Comparison of ENCODE assay signal across 19 cellular contexts in genomic region chr20:5215592-5216304, GRCh38.
DNase-seq lines count a peak whose midpoint lies in the region; ATAC-seq, FAIRE-seq and TF ChIP-seq lines count a peak whose summit lies in the region.
"Had no signal": no experiment of that assay in that cellular context is flagged by ENCODE, and none has a peak within 500 bp of the region (broad histone marks: within the 10 kb centered on the region; RNA-seq: fewer than 3 reads in every experiment).

No MANE protein-coding gene starts in this region.

- POLR2A ChIA-PET in WTC11 (lab: Charles Lee) (no interaction called here), Caco-2 (lab: Charles Lee) (no interaction called here)

- no peak overlapping the region for H3K9ac ChIP-seq in astrocyte (ENCODE audit: low read length)
- no peak overlapping the region for H3K9ac ChIP-seq in keratinocyte (ENCODE audit: control insufficient read depth, extremely low read depth, insufficient read depth, low read length)

- H3K36me3 Mint-ChIP-seq in astrocyte (ENCODE audit: low read depth, unreplicated experiment) (peaks cover 8% of the 10 kb centered on the region), WTC11 (no peaks in the 10 kb centered on the region), Caco-2 (ENCODE audit: insufficient read depth, unreplicated experiment) (no peaks in the 10 kb centered on the region), T-helper 17 cell (ENCODE audit: low read depth) (no peaks in the 10 kb centered on the region)

- FAIRE-seq in astrocyte (lab: Jason Lieb, UNC): peak; percentile 60
- FAIRE-seq in keratinocyte (lab: Jason Lieb, UNC): peak; percentile 29
- FAIRE-seq: A204.1, bronchial epithelial cell had no signal

- H2AFZ ChIP-seq in astrocyte (ENCODE audit: low read depth, low read length): no peak overlapping the region
- no peak overlapping the region for H2AFZ ChIP-seq in keratinocyte (ENCODE audit: control insufficient read depth, low read length)

- no peak for TF ChIP-seq CTCF in left ventricle myocardium inferior (IDR thresholded peaks at IDR 0.05; ENCODE audit: borderline replicate concordance)
- no peak for TF ChIP-seq CTCF in astrocyte (IDR thresholded peaks at IDR 0.05; ENCODE audit: insufficient read depth, low read depth, low read length)
- TF ChIP-seq CTCF in keratinocyte (optimal IDR thresholded peaks at IDR 0.05 in 1 of 3, IDR thresholded peaks at IDR 0.05 in 1 of 3, conservative IDR thresholded peaks at IDR 0.05 in 1 of 3; ENCODE audit: extremely low read depth in 1 of 3, insufficient read depth in 2 of 3, low read length in 3 of 3): no peak
- TF ChIP-seq CTCF in WTC11 (IDR thresholded peaks at IDR 0.05): no peak
- TF ChIP-seq CTCF in Caco-2 (IDR thresholded peaks at IDR 0.05; ENCODE audit: insufficient read depth in 1 of 2, low read depth in 1 of 2, low read length in 1 of 2, severe bottlenecking in 1 of 2, unreplicated experiment in 1 of 2): no peak

- no TSS peak for BruUV-seq in Caco-2 (replicated peaks; lab: Mats Ljungman, UMichigan)

- H3K36me3 ChIP-seq in left ventricle myocardium inferior (peaks cover 9% of the 10 kb centered on the region), astrocyte (ENCODE audit: insufficient read depth, low read length) (no peaks in the 10 kb centered on the region), keratinocyte (ENCODE audit: control insufficient read depth in 2 of 2, extremely low read depth in 1 of 2, insufficient read depth in 2 of 2, low read length in 2 of 2) (no peaks in the 10 kb centered on the region), Caco-2 (ENCODE audit: control insufficient read depth, insufficient read depth, low read length) (no peaks in the 10 kb centered on the region)

- H3K9me3 ChIP-seq in left ventricle myocardium inferior (replicated peaks) (no peaks in the 10 kb centered on the region), astrocyte (ENCODE audit: insufficient read depth, low read depth, low read length) (no peaks in the 10 kb centered on the region), keratinocyte (ENCODE audit: control insufficient read depth, low read depth, low read length) (no peaks in the 10 kb centered on the region), Caco-2 (no peaks in the 10 kb centered on the region), T-helper 17 cell (ENCODE audit: control insufficient read depth, low read length, poor library complexity, severe bottlenecking) (no peaks in the 10 kb centered on the region)
- H3K9me3 ChIP-seq: gastroesophageal sphincter, testis had no signal

- H3K27ac Mint-ChIP-seq in astrocyte (ENCODE audit: unreplicated experiment) (no peak overlapping the region), WTC11 (no peak overlapping the region), Caco-2 (ENCODE audit: unreplicated experiment) (no peak overlapping the region), T-helper 17 cell (no peak overlapping the region)
- H3K27ac Mint-ChIP-seq: activated CD4-positive, alpha-beta T cell treated with anti-CD3 and anti-CD28 coated beads, Interleukin-2, amount 10 ng/mL, durations not matched to agents 24 days and 14 days; activated naive CD4-positive, alpha-beta T cell treated with anti-CD3 and anti-CD28 coated beads, Interleukin-2, amount 10 ng/mL, durations not matched to agents 7 days and 5 days; endodermal cell had no signal

- peaks cover 3% of the 10 kb centered on the region for H4K20me1 ChIP-seq in astrocyte (ENCODE audit: insufficient read depth, low read length)
- peaks cover 2% of the 10 kb centered on the region for H4K20me1 ChIP-seq in keratinocyte (ENCODE audit: control insufficient read depth, extremely low read depth, insufficient read depth, low read length)

- H3K9me1 ChIP-seq in keratinocyte (ENCODE audit: control insufficient read depth, extremely low read depth, insufficient read depth, low read length): no peaks in the 10 kb centered on the region

- H3K9me3 Mint-ChIP-seq in astrocyte (ENCODE audit: unreplicated experiment) (peaks cover 2% of the 10 kb centered on the region), WTC11 (no peaks in the 10 kb centered on the region), Caco-2 (ENCODE audit: unreplicated experiment) (no peaks in the 10 kb centered on the region)
- H3K9me3 Mint-ChIP-seq: activated CD4-positive, alpha-beta T cell treated with anti-CD3 and anti-CD28 coated beads, Interleukin-2, amount 10 ng/mL, durations not matched to agents 24 days and 14 days; activated naive CD4-positive, alpha-beta T cell treated with anti-CD3 and anti-CD28 coated beads, Interleukin-2, amount 10 ng/mL, durations not matched to agents 7 days and 5 days; endodermal cell had no signal

- CTCF ChIA-PET in WTC11 (lab: Charles Lee) (interaction anchor here (0.6 to 6.9 kb wide), 5 partner anchors 8 to 187 kb away, joined by 3 to 68 read pairs (median 9); partner anchors contain the start of genes CDS2 and PROKR2), Caco-2 (lab: Charles Lee) (interaction anchor here (1.0 kb wide), 1 partner anchor 9 kb away, joined by 3 read pairs; no protein-coding TSS in a partner anchor)

- H3K79me2 ChIP-seq in astrocyte (ENCODE audit: insufficient read depth, low read length): no peaks in the 10 kb centered on the region
- H3K79me2 ChIP-seq in keratinocyte (ENCODE audit: control insufficient read depth, insufficient read depth, low read length): no peaks in the 10 kb centered on the region

- dilution Hi-C loops in keratinocyte (cut with MboI; ENCODE audit: extremely low pct_ligation_motif_present, low sequenced_read_pairs): no loop called here

- ATAC-seq in Right ventricle myocardium inferior (no peak), WTC11 (no peak), T-helper 17 cell (no peak)
- ATAC-seq: gastroesophageal sphincter had no signal

- H3K27ac ChIP-seq in left ventricle myocardium inferior (replicated peaks) (peak overlapping the region; percentile 71), astrocyte (ENCODE audit: low read depth, low read length) (no peak overlapping the region), keratinocyte (ENCODE audit: control insufficient read depth, insufficient read depth, low read length) (no peak overlapping the region)
- H3K27ac ChIP-seq: gastroesophageal sphincter, testis had no signal

- intact Hi-C loops in left ventricle myocardium inferior (cut with micrococcal nuclease): no loop called here
- intact Hi-C loops in Right ventricle myocardium inferior (cut with DNase I): loop anchor here (2.0 kb wide), 1 partner anchor 13 kb away; no protein-coding TSS in a partner anchor
- intact Hi-C loops in Caco-2 (cut with micrococcal nuclease; ENCODE audit: unreplicated experiment): no loop called here

- peaks cover 31% of the 10 kb centered on the region for H3K4me1 ChIP-seq in left ventricle myocardium inferior
- H3K4me1 ChIP-seq in astrocyte (ENCODE audit: insufficient read depth, low read length): no peaks in the 10 kb centered on the region
- H3K4me1 ChIP-seq in keratinocyte (ENCODE audit: control insufficient read depth, extremely low read depth, insufficient read depth, low read length): peaks cover 10% of the 10 kb centered on the region
- no peaks in the 10 kb centered on the region for H3K4me1 ChIP-seq in Caco-2
- H3K4me1 ChIP-seq: testis had no signal

- H3K4me2 ChIP-seq in astrocyte (ENCODE audit: low read length): peak overlapping the region; percentile 29
- no peak overlapping the region for H3K4me2 ChIP-seq in keratinocyte (ENCODE audit: control insufficient read depth, extremely low read depth, insufficient read depth, low read depth, low read length)

- H3K4me3 ChIP-seq in left ventricle myocardium inferior (no peak overlapping the region), astrocyte (ENCODE audit: insufficient read depth, low read depth, low read length) (no peak overlapping the region), keratinocyte (ENCODE audit: control insufficient read depth in 2 of 3, extremely low read depth in 1 of 3, insufficient read depth in 2 of 3, low read depth in 1 of 3, low read length in 3 of 3) (no peak overlapping the region), Caco-2 (ENCODE audit: low read depth, low read length) (no peak overlapping the region)
- H3K4me3 ChIP-seq: gastroesophageal sphincter, testis had no signal

- DNase-seq in left ventricle myocardium inferior (no peak), Right ventricle myocardium inferior (ENCODE audit: missing footprints) (no peak), astrocyte (ENCODE audit: low read depth) (peak; percentile 77), keratinocyte (ENCODE audit: low read depth, low spot score) (no peak), WTC11 (ENCODE audit: low spot score) (no peak), Caco-2 (no peak), T-helper 17 cell (no peak)
- no peak for DNase-seq in activated CD8-positive, alpha-beta memory T cell treated with anti-CD3 and anti-CD28 coated beads, Interleukin-2, amount 50 U/mL, for 4 hours
- DNase-seq: activated naive CD4-positive, alpha-beta T cell treated with anti-CD3 and anti-CD28 coated beads, Interleukin-2, amount 10 ng/mL, durations not matched to agents 7 days and 5 days; mesendoderm; SHP77 treated with DMSO at 0.1 percent for 48 hours; stimulated activated CD4-positive, alpha-beta T cell treated with anti-CD3 and anti-CD28 coated beads, Interleukin-4, amount 100 ng/mL, for 1 hour; stimulated activated CD8-positive, alpha-beta memory T cell treated with anti-CD3 and anti-CD28 coated beads, Interleukin-4, amount 100 ng/mL, for 48 hours; testis had no signal

- H3K4me1 Mint-ChIP-seq in astrocyte (ENCODE audit: low read depth, unreplicated experiment) (peaks cover 7% of the 10 kb centered on the region), WTC11 (peaks cover 14% of the 10 kb centered on the region), Caco-2 (ENCODE audit: low read depth, unreplicated experiment) (peaks cover 6% of the 10 kb centered on the region), T-helper 17 cell (peaks cover 8% of the 10 kb centered on the region)
- H3K4me1 Mint-ChIP-seq: activated naive CD4-positive, alpha-beta T cell treated with anti-CD3 and anti-CD28 coated beads, Interleukin-2, amount 10 ng/mL, durations not matched to agents 7 days and 5 days had no signal

- H3K27me3 ChIP-seq in left ventricle myocardium inferior (ENCODE audit: low read depth) (no peaks in the 10 kb centered on the region), astrocyte (ENCODE audit: insufficient read depth, low read length) (no peaks in the 10 kb centered on the region), keratinocyte (ENCODE audit: control insufficient read depth, extremely low read depth, insufficient read depth, low read length) (no peaks in the 10 kb centered on the region), Caco-2 (replicated peaks; ENCODE audit: control insufficient read depth, insufficient read depth, low read length) (no peaks in the 10 kb centered on the region)
- H3K27me3 ChIP-seq: gastroesophageal sphincter, testis had no signal

- H3K27me3 Mint-ChIP-seq in astrocyte (ENCODE audit: low read depth, unreplicated experiment) (no peaks in the 10 kb centered on the region), WTC11 (ENCODE audit: low read depth) (no peaks in the 10 kb centered on the region; the same call in 1 of the 2 replicates), Caco-2 (ENCODE audit: insufficient read depth, unreplicated experiment) (no peaks in the 10 kb centered on the region), T-helper 17 cell (no peaks in the 10 kb centered on the region)
- H3K27me3 Mint-ChIP-seq: activated CD4-positive, alpha-beta T cell treated with anti-CD3 and anti-CD28 coated beads, Interleukin-2, amount 10 ng/mL, durations not matched to agents 24 days and 14 days; activated naive CD4-positive, alpha-beta T cell treated with anti-CD3 and anti-CD28 coated beads, Interleukin-2, amount 10 ng/mL, durations not matched to agents 7 days and 5 days had no signal

- H3K4me3 Mint-ChIP-seq in astrocyte (ENCODE audit: unreplicated experiment) (no peak overlapping the region), WTC11 (no peak overlapping the region), Caco-2 (ENCODE audit: unreplicated experiment) (no peak overlapping the region), T-helper 17 cell (no peak overlapping the region)
- H3K4me3 Mint-ChIP-seq: activated CD4-positive, alpha-beta T cell treated with anti-CD3 and anti-CD28 coated beads, Interleukin-2, amount 10 ng/mL, durations not matched to agents 24 days and 14 days; activated naive CD4-positive, alpha-beta T cell treated with anti-CD3 and anti-CD28 coated beads, Interleukin-2, amount 10 ng/mL, durations not matched to agents 7 days and 5 days; endodermal cell had no signal
